1 cellular context compared by ENCODE assay signal in genomic region chr2:96887419-96888081, GRCh38.
TF ChIP-seq lines count a peak whose summit lies in the region.

No MANE protein-coding gene starts in this region.

TF ChIP-seq in WTC11, 78 proteins besides CTCF, POLR2A, EP300 and RAD21 (continued from another document):
- TF ChIP-seq, protein P1, sequence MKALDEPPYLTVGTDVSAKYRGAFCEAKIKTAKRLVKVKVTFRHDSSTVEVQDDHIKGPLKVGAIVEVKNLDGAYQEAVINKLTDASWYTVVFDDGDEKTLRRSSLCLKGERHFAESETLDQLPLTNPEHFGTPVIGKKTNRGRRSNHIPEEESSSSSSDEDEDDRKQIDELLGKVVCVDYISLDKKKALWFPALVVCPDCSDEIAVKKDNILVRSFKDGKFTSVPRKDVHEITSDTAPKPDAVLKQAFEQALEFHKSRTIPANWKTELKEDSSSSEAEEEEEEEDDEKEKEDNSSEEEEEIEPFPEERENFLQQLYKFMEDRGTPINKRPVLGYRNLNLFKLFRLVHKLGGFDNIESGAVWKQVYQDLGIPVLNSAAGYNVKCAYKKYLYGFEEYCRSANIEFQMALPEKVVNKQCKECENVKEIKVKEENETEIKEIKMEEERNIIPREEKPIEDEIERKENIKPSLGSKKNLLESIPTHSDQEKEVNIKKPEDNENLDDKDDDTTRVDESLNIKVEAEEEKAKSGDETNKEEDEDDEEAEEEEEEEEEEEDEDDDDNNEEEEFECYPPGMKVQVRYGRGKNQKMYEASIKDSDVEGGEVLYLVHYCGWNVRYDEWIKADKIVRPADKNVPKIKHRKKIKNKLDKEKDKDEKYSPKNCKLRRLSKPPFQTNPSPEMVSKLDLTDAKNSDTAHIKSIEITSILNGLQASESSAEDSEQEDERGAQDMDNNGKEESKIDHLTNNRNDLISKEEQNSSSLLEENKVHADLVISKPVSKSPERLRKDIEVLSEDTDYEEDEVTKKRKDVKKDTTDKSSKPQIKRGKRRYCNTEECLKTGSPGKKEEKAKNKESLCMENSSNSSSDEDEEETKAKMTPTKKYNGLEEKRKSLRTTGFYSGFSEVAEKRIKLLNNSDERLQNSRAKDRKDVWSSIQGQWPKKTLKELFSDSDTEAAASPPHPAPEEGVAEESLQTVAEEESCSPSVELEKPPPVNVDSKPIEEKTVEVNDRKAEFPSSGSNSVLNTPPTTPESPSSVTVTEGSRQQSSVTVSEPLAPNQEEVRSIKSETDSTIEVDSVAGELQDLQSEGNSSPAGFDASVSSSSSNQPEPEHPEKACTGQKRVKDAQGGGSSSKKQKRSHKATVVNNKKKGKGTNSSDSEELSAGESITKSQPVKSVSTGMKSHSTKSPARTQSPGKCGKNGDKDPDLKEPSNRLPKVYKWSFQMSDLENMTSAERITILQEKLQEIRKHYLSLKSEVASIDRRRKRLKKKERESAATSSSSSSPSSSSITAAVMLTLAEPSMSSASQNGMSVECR (CRISPR knock-in tag; IDR thresholded peaks at IDR 0.05; ENCODE audit: borderline replicate concordance): no peak
- TF ChIP-seq HMGA2 (CRISPR knock-in tag; IDR thresholded peaks at IDR 0.05) (no peak), NFE2L1 (CRISPR knock-in tag; IDR thresholded peaks at IDR 0.05) (no peak), ZBTB43 (CRISPR knock-in tag; IDR thresholded peaks at IDR 0.05) (no peak)
